Comparison of ENCODE assay signal across 8 cellular contexts in genomic region chr9:85941966-85942912, GRCh38. TPM values are rescaled to one million over a fixed set of nuclear protein-coding genes. Genes with fewer than 3 reads are reported as not detected.
DNase-seq lines count a peak whose midpoint lies in the region; ATAC-seq and TF ChIP-seq lines count a peak whose summit lies in the region.

No MANE protein-coding gene starts in this region.

- peaks cover 50% of the 10 kb centered on the region for H3K36me3 ChIP-seq in MG63
- H3K36me3 ChIP-seq in duodenal mucosa (ENCODE audit: control insufficient read depth in 1 of 2, insufficient read depth in 2 of 2, low read length in 2 of 2), result peaks cover 10 to 18% of the 10 kb centered on the region in 2 donors
- H3K36me3 ChIP-seq in neural cell (ENCODE audit: insufficient read depth, low read length), result peaks cover 7% of the 10 kb centered on the region

- H3K27me3 ChIP-seq in MG63, result no peaks in the 10 kb centered on the region
- H3K27me3 ChIP-seq in duodenal mucosa (ENCODE audit: control insufficient read depth in 1 of 2, insufficient read depth in 2 of 2, low read length in 2 of 2), result no peaks in the 10 kb centered on the region
- H3K27me3 ChIP-seq in neural cell (ENCODE audit: insufficient read depth, low read depth, low read length), result no peaks in the 10 kb centered on the region

- TF ChIP-seq RAD21 in neural cell (conservative IDR thresholded peaks at IDR 0.05), result no peak

- TF ChIP-seq EP300 in neural cell (conservative IDR thresholded peaks at IDR 0.05; ENCODE audit: poor library complexity, severe bottlenecking), result no peak

- no peaks in the 10 kb centered on the region for H3F3A ChIP-seq in neural cell (ENCODE audit: insufficient read depth, low read length, poor library complexity, severe bottlenecking)

- no peaks in the 10 kb centered on the region for H3K9me3 ChIP-seq in MG63
- H3K9me3 ChIP-seq in duodenal mucosa (ENCODE audit: control insufficient read depth in 1 of 2, low read length in 2 of 2), result no peaks in the 10 kb centered on the region
- H3K9me3 ChIP-seq in neural cell (ENCODE audit: low read length), result no peaks in the 10 kb centered on the region

- peak overlapping the region; percentile 41 for H2AFZ ChIP-seq in neural cell (ENCODE audit: low read depth, low read length)

- H3K4me2 ChIP-seq in neural cell (ENCODE audit: low read length), result peak overlapping the region; percentile 84

- DNase-seq in CD1c-positive myeloid dendritic cell (ENCODE audit: extremely low spot score) (peak; percentile 29), MG63 (no peak), superior temporal gyrus (ENCODE audit: extremely low spot score) (no peak), ecto neural progenitor cell (ENCODE audit: low spot score) (no peak)

- H4K20me1 ChIP-seq in neural cell (ENCODE audit: insufficient read depth), result no peaks in the 10 kb centered on the region

- TF ChIP-seq CTCF in neural cell (IDR thresholded peaks at IDR 0.05; ENCODE audit: poor library complexity, severe bottlenecking), result no peak

- H3K4me1 ChIP-seq in duodenal mucosa (ENCODE audit: control insufficient read depth in 1 of 2, insufficient read depth in 2 of 2, low read length in 2 of 2), result peaks cover 19 to 24% of the 10 kb centered on the region in 2 donors

- H3K79me2 ChIP-seq in neural cell (replicated peaks; ENCODE audit: insufficient read depth, low read length), result peaks cover 53% of the 10 kb centered on the region

- H3K4me3 ChIP-seq in MG63 (peak overlapping the region; percentile 96), duodenal mucosa (ENCODE audit: low read depth in 1 of 2, low read length in 2 of 2) (peak overlapping the region; percentile 72 to 94), neural cell (ENCODE audit: low read length) (peak overlapping the region; percentile 94)

- H3K9me2 ChIP-seq in neural cell (ENCODE audit: insufficient read depth, low read length), result no peaks in the 10 kb centered on the region

- H3K27ac ChIP-seq in duodenal mucosa (ENCODE audit: low read depth, low read length), result peak overlapping the region; percentile 94
- peak overlapping the region; percentile 76 for H3K27ac ChIP-seq in neural cell (ENCODE audit: low read length)

- ATAC-seq in GM18519 (IDR thresholded peaks at IDR 0.05; ENCODE audit: low FRiP score, unreplicated experiment) (no peak), HG03457 (IDR thresholded peaks at IDR 0.05; ENCODE audit: unreplicated experiment) (no peak)

- H3K9ac ChIP-seq in duodenal mucosa (ENCODE audit: low read depth in 1 of 2, low read length in 2 of 2) (peak overlapping the region; percentile 76 to 95), neural cell (ENCODE audit: low read length) (peak overlapping the region; percentile 81)

TF ChIP-seq in neural cell, 6 proteins besides CTCF, POLR2A, EP300 and RAD21:
- TF ChIP-seq TAF1 (IDR thresholded peaks at IDR 0.05; ENCODE audit: low read depth) (no peak), EZH2 (IDR thresholded peaks at IDR 0.05; ENCODE audit: borderline replicate concordance, insufficient read depth, low read length, poor library complexity, severe bottlenecking) (no peak), POLR2AphosphoS5 (IDR thresholded peaks at IDR 0.05) (no peak), SMC3 (conservative IDR thresholded peaks at IDR 0.05; ENCODE audit: poor library complexity) (no peak), REST (IDR thresholded peaks at IDR 0.05; ENCODE audit: borderline replicate concordance) (no peak), MXI1 (conservative IDR thresholded peaks at IDR 0.05; ENCODE audit: poor library complexity, severe bottlenecking) (no peak)

RNA-seq across cellular contexts. Expression of gene NAA35, which starts 1.3 kb away (rescaled TPM):
- total RNA-seq in MG63 (2014; rRNA removed; shearing (Covaris generic); ENCODE audit: low replicate concordance), result 28.1 and 41.6 TPM in 2 replicates
- polyA plus RNA-seq in neural cell, result 26.0 and 28.6 TPM in 2 replicates
- polyA minus RNA-seq in neural cell, result 72.1 and 79.1 TPM in 2 replicates
